In genomic region chr3:47370887-47371697, GRCh38 we compare ENCODE assay signal across 8 cellular contexts. TPM values are rescaled to one million over a fixed set of nuclear protein-coding genes. Genes with fewer than 3 reads are reported as not detected.
A peak's percentile ranks its signal among the peaks of the same experiment; 100 is the strongest.
DNase-seq lines count a peak whose midpoint lies in the region; ATAC-seq and TF ChIP-seq lines count a peak whose summit lies in the region.

No MANE protein-coding gene starts in this region.

- peaks cover 0 to 1% (median 0%) of the 10 kb centered on the region in 3 donors for H3K27me3 Mint-ChIP-seq in CD14-positive monocyte (ENCODE audit: low read depth in 3 of 3)

- no peak overlapping the region for H3K4me2 ChIP-seq in IMR-90 (ENCODE audit: low read depth, low read length)
- no peak overlapping the region for H3K4me2 ChIP-seq in trophoblast cell (ENCODE audit: low read length)

- peak overlapping the region; percentile 0 for H2AK9ac ChIP-seq in IMR-90 (replicated peaks; ENCODE audit: low read depth, low read length, poor library complexity)

- no peak overlapping the region for H4K12ac ChIP-seq in trophoblast cell (ENCODE audit: low read depth, low read length)

- H2BK12ac ChIP-seq in trophoblast cell (ENCODE audit: low read length) = no peak overlapping the region

- no peaks in the 10 kb centered on the region for H3K36me3 Mint-ChIP-seq in CD14-positive monocyte

- H4K8ac ChIP-seq in IMR-90 (ENCODE audit: low read depth in 2 of 2, low read length in 2 of 2) = no peak overlapping the region
- no peak overlapping the region for H4K8ac ChIP-seq in trophoblast cell (ENCODE audit: low read depth, low read length)

- H3K9me3 ChIP-seq in IMR-90 (ENCODE audit: control insufficient read depth, insufficient read depth, low read length) (no peaks in the 10 kb centered on the region), trophoblast cell (ENCODE audit: insufficient read depth, low read depth, low read length) (no peaks in the 10 kb centered on the region)

- no peak overlapping the region for H3K27ac ChIP-seq in IMR-90 (ENCODE audit: insufficient read depth, low read length)
- no peak overlapping the region for H3K27ac ChIP-seq in trophoblast cell (ENCODE audit: low read depth, low read length)

- H3K14ac ChIP-seq in IMR-90 (replicated peaks; ENCODE audit: low read depth, low read length) (no peak overlapping the region), trophoblast cell (ENCODE audit: low read length) (no peak overlapping the region)

- H3K9me1 ChIP-seq in IMR-90 (ENCODE audit: insufficient read depth, low read length) = no peaks in the 10 kb centered on the region

- DNase-seq in CD14-positive monocyte (ENCODE audit: low spot score) = no peak
- DNase-seq in IMR-90 = no peak
- peak; percentile 31 for DNase-seq in activated naive CD4-positive, alpha-beta T cell treated with Interleukin-2 at 50 U/mL for 16 hours
- peak; percentile 11 for DNase-seq in left kidney (ENCODE audit: low read depth, low spot score)
- DNase-seq in trophoblast cell = no peak
- DNase-seq in NCI-H774 (lab: John Stamatoyannopoulos, UW) = no peak

- CTCF ChIA-PET in IMR-90 (lab: Yijun Ruan, JAX) = interaction anchor here (0.5 kb wide), 1 partner anchor 31 kb away, joined by 3 read pairs; no protein-coding TSS in a partner anchor

- dilution Hi-C loops in IMR-90 (cut with HindIII; ENCODE audit: low sequenced_read_pairs, unreplicated experiment) = no loop called here

- no peak overlapping the region for H3K4me3 ChIP-seq in IMR-90 (ENCODE audit: insufficient read depth, low read depth, low read length)
- no peak overlapping the region for H3K4me3 ChIP-seq in trophoblast cell (ENCODE audit: low read depth, low read length)

- 60% methylated on average over 1 of the region's 13 CpGs; no CpG with 5 or more reads in 1 of the 2 experiments for WGBS in IMR-90 (ENCODE audit: extremely low coverage in 2 of 2, insufficient read length in 1 of 2), 2 experiments
- WGBS in trophoblast cell (ENCODE audit: extremely low coverage, insufficient coverage, insufficient read length) = no CpG with 5 or more reads among the region's 13 CpGs

- H3K27me3 ChIP-seq in IMR-90 (ENCODE audit: control insufficient read depth, insufficient read depth, low read length) = no peaks in the 10 kb centered on the region; the same call in none of the 2 replicates
- H3K27me3 ChIP-seq in trophoblast cell (ENCODE audit: insufficient read depth, low read length) = no peaks in the 10 kb centered on the region

- H3K79me1 ChIP-seq in IMR-90 (ENCODE audit: low read depth in 1 of 2, low read length in 2 of 2) = no peaks in the 10 kb centered on the region; a peak in 1 of 4 replicates
- H3K79me1 ChIP-seq in trophoblast cell (ENCODE audit: low read length) = no peaks in the 10 kb centered on the region

- H3K9ac ChIP-seq in IMR-90 (ENCODE audit: low read depth, low read length) (no peak overlapping the region; the same call in 1 of the 2 replicates), trophoblast cell (ENCODE audit: low read length) (no peak overlapping the region)

- H2BK120ac ChIP-seq in IMR-90 (ENCODE audit: low read depth, low read length) (no peak overlapping the region), trophoblast cell (ENCODE audit: insufficient read depth, low read length, poor library complexity) (no peak overlapping the region)

- H3K4me1 ChIP-seq in IMR-90 (ENCODE audit: control insufficient read depth, insufficient read depth, low read length) (no peaks in the 10 kb centered on the region), trophoblast cell (ENCODE audit: control insufficient read depth in 1 of 2, insufficient read depth in 2 of 2, low read length in 2 of 2) (no peaks in the 10 kb centered on the region)

- no peak overlapping the region for H3K23ac ChIP-seq in IMR-90 (ENCODE audit: low read depth, low read length)
- H3K23ac ChIP-seq in trophoblast cell (ENCODE audit: low read length) = no peak overlapping the region

- H4K20me1 ChIP-seq in IMR-90 (ENCODE audit: insufficient read depth, low read length) = no peaks in the 10 kb centered on the region

- TF ChIP-seq CTCF in CD14-positive monocyte (IDR thresholded peaks at IDR 0.05) (peak; percentile 56), IMR-90 (conservative IDR thresholded peaks at IDR 0.05; ENCODE audit: low read depth, low read length) (peak; percentile 37)

- peaks cover 0 to 1% (median 0%) of the 10 kb centered on the region in 7 donors for H3K9me3 Mint-ChIP-seq in CD14-positive monocyte

- in situ Hi-C loops in IMR-90 (cut with MboI; ENCODE audit: low sequenced_read_pairs) = loop anchor here (25.0 kb wide), 1 partner anchor 659 kb away; the partner anchor contains the start of genes PRSS50 and TMIE

- POLR2A ChIA-PET in IMR-90 (lab: Charles Lee; ENCODE audit: unreplicated experiment) = interaction anchor here (0.5 kb wide), 1 partner anchor 24 kb away, joined by 3 read pairs; no protein-coding TSS in a partner anchor

- no peaks in the 10 kb centered on the region for H3K36me3 ChIP-seq in IMR-90 (ENCODE audit: control insufficient read depth, insufficient read depth, low read length)
- no peaks in the 10 kb centered on the region for H3K36me3 ChIP-seq in trophoblast cell (ENCODE audit: control insufficient read depth in 1 of 2, insufficient read depth in 2 of 2, low read length in 2 of 2)

- intact Hi-C loops in CD14-positive monocyte (cut with micrococcal nuclease) (no loop called here), IMR-90 (cut with micrococcal nuclease) (loop anchor here (2.0 to 5.0 kb wide), 2 partner anchors 504 to 666 kb away; no protein-coding TSS in a partner anchor)

- TF ChIP-seq RAD21 in IMR-90 (IDR thresholded peaks at IDR 0.05; ENCODE audit: low read length) = peak; percentile 49

- H4K91ac ChIP-seq in IMR-90 (ENCODE audit: insufficient read depth, low read depth, low read length) (no peak overlapping the region), trophoblast cell (ENCODE audit: low read depth, low read length) (no peak overlapping the region)

- H3K79me2 ChIP-seq in trophoblast cell (ENCODE audit: control insufficient read depth, insufficient read depth, low read length, poor library complexity) = no peaks in the 10 kb centered on the region

- H2BK15ac ChIP-seq in IMR-90 (ENCODE audit: low read depth, low read length) = no peak overlapping the region

- no peak overlapping the region for H2BK20ac ChIP-seq in IMR-90 (ENCODE audit: low read depth, low read length)

- H3K18ac ChIP-seq in IMR-90 (ENCODE audit: low read depth, low read length) (no peak overlapping the region), trophoblast cell (ENCODE audit: low read length) (no peak overlapping the region)

- H2BK5ac ChIP-seq in IMR-90 (ENCODE audit: low read depth, low read length, poor library complexity, severe bottlenecking) (no peak overlapping the region), trophoblast cell (ENCODE audit: low read depth, low read length, poor library complexity) (no peak overlapping the region)

- no TSS peak for BruUV-seq in IMR-90 (replicated peaks; lab: Mats Ljungman, UMichigan)

- no peak overlapping the region for H3K4ac ChIP-seq in IMR-90 (ENCODE audit: low read depth, low read length)
- no peak overlapping the region for H3K4ac ChIP-seq in trophoblast cell (ENCODE audit: low read depth, low read length)

- peak overlapping the region; percentile 48 for H2AFZ ChIP-seq in IMR-90 (replicated peaks; ENCODE audit: low read length, poor library complexity)
- no peak overlapping the region for H2AFZ ChIP-seq in trophoblast cell (ENCODE audit: insufficient read depth, low read length, poor library complexity)

- H3K4me1 Mint-ChIP-seq in CD14-positive monocyte = peaks cover 32% of the 10 kb centered on the region

- TF ChIP-seq POLR2A in IMR-90 (IDR thresholded peaks at IDR 0.05; ENCODE audit: low read depth, low read length) = no peak

- peak overlapping the region in 1 of 7 donors; percentile 8 for H3K27ac Mint-ChIP-seq in CD14-positive monocyte

- peak; percentile 70 for ATAC-seq in IMR-90 (ENCODE audit: low read depth)
- no peak for ATAC-seq in GM19324 (IDR thresholded peaks at IDR 0.05; ENCODE audit: low FRiP score, unreplicated experiment)
- no peak for ATAC-seq in GM18907 (IDR thresholded peaks at IDR 0.05; ENCODE audit: unreplicated experiment)

- H2AK5ac ChIP-seq in IMR-90 (ENCODE audit: low read depth, low read length) = no peak overlapping the region
- no peak overlapping the region for H2AK5ac ChIP-seq in trophoblast cell (ENCODE audit: low read length)

- no peak overlapping the region for H4K5ac ChIP-seq in IMR-90 (ENCODE audit: low read depth, low read length)

- no peak overlapping the region for H3K4me3 Mint-ChIP-seq in CD14-positive monocyte

- no peak overlapping the region for H3K56ac ChIP-seq in IMR-90 (ENCODE audit: extremely low read depth, insufficient read depth, low read length)

TF ChIP-seq in IMR-90, 13 proteins besides CTCF, POLR2A, EP300 and RAD21:
- TF ChIP-seq SMC3 (IDR thresholded peaks at IDR 0.05; ENCODE audit: low read depth, low read length) = peak; percentile 22; the same call in 1 of the 2 replicates
- TF ChIP-seq, protein P1, sequence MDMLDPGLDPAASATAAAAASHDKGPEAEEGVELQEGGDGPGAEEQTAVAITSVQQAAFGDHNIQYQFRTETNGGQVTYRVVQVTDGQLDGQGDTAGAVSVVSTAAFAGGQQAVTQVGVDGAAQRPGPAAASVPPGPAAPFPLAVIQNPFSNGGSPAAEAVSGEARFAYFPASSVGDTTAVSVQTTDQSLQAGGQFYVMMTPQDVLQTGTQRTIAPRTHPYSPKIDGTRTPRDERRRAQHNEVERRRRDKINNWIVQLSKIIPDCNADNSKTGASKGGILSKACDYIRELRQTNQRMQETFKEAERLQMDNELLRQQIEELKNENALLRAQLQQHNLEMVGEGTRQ (IDR thresholded peaks at IDR 0.05; ENCODE audit: low read depth, low read length) = no peak

RNA-seq across cellular contexts. Expression of gene PTPN23, which starts 9.7 kb away (rescaled TPM):
- polyA plus RNA-seq in CD14-positive monocyte (1 to 10 TPM; 1.2 to 1.3 TPM), IMR-90 (2012; rRNA removed) (13.9 and 15.1 TPM in 2 replicates)
- 4.4 and 4.5 TPM in 2 replicates for total RNA-seq in IMR-90 (2012; rRNA removed)
- 7.3 and 8.9 TPM in 2 replicates for polyA plus RNA-seq in IMR-90 (2012; cell fraction: cytosol; rRNA removed)
- 33.7 and 64.5 TPM in 2 replicates for polyA plus RNA-seq in IMR-90 (2012; cell fraction: nucleus; rRNA removed; ENCODE audit: low replicate concordance)
- 26.0 and 26.5 TPM in 2 replicates for polyA plus RNA-seq in trophoblast cell (2013)

Comparison
In these comparisons a context has a peak if more than half of its experiments do, and no peak if none do; other contexts are left out.
1. DNase-seq: peak in activated naive CD4-positive, alpha-beta T cell treated with Interleukin-2 at 50 U/mL for 16 hours (single experiment) and left kidney (single experiment); none in CD14-positive monocyte (single experiment), IMR-90 (single experiment), trophoblast cell (0 of 2) and NCI-H774 (single experiment).